Comparison of ENCODE assay signal across 8 cellular contexts in genomic region chr9:36486933-36487481, GRCh38.
DNase-seq lines count a peak whose midpoint lies in the region; ATAC-seq and TF ChIP-seq lines count a peak whose summit lies in the region.

No MANE protein-coding gene starts in this region.

- DNase-seq in NCI-H748 (lab: John Stamatoyannopoulos, UW; ENCODE audit: unreplicated experiment) (peak; percentile 53), NCI-H748 treated with DMSO at 0.1 percent for 48 hours (lab: John Stamatoyannopoulos, UW) (no peak), Panc1 (ENCODE audit: low read depth, low spot score) (no peak), head of caudate nucleus (peak in 34 of 42 donors; percentile 5 to 61 (median 35)), progenitor cell of endocrine pancreas (ENCODE audit: low spot score, unreplicated experiment) (peak; percentile 46), dedifferentiated amniotic fluid mesenchymal stem cell (ENCODE audit: extremely low spot score) (no peak)
- DNase-seq in activated effector memory CD4-positive, alpha-beta T cell treated with Interleukin-2 at 50 U/mL for 16 hours: peak; percentile 41

- peak overlapping the region; percentile 96 for H3K27ac Mint-ChIP-seq in progenitor cell of endocrine pancreas

- no peaks in the 10 kb centered on the region for H3K36me3 Mint-ChIP-seq in progenitor cell of endocrine pancreas (ENCODE audit: insufficient read depth)

- H3K4me3 ChIP-seq in Panc1 (ENCODE audit: low read depth in 2 of 2, low read length in 2 of 2): peak overlapping the region; percentile 69 to 73

- no peaks in the 10 kb centered on the region for H3K9me3 ChIP-seq in Panc1 (ENCODE audit: control insufficient read depth, insufficient read depth, low read depth, low read length)

- peak overlapping the region; percentile 72 for H3K27ac ChIP-seq in Panc1 (ENCODE audit: low read length)

- peaks cover 3% of the 10 kb centered on the region for H3K27me3 Mint-ChIP-seq in progenitor cell of endocrine pancreas

- H3K9me3 Mint-ChIP-seq in progenitor cell of endocrine pancreas (ENCODE audit: low read depth): no peaks in the 10 kb centered on the region

- in situ Hi-C loops in Panc1 (cut with HindIII; ENCODE audit: low pct_unique_long_range_greater_than_20kb, low sequenced_read_pairs): no loop called here

- no TSS peak for BruUV-seq in Panc1 (replicated peaks; lab: Mats Ljungman, UMichigan)

- CTCF ChIA-PET in Panc1 (lab: Charles Lee): interaction anchor here (1.0 to 2.3 kb wide), 2 partner anchors 67 to 80 kb away, joined by 3 to 10 read pairs; no protein-coding TSS in a partner anchor

- POLR2A ChIA-PET in Panc1 (lab: Charles Lee): interaction anchor here (0.6 kb wide), 1 partner anchor 48 kb away, joined by 13 read pairs; no protein-coding TSS in a partner anchor

- H3K27me3 ChIP-seq in Panc1 (ENCODE audit: control insufficient read depth, insufficient read depth, low read length): no peaks in the 10 kb centered on the region

- no peaks in the 10 kb centered on the region for H3K36me3 ChIP-seq in Panc1 (ENCODE audit: control insufficient read depth, insufficient read depth, low read length)

- TF ChIP-seq CTCF in Panc1 (IDR thresholded peaks at IDR 0.05): no peak
- no peak for TF ChIP-seq CTCF in progenitor cell of endocrine pancreas (IDR thresholded peaks at IDR 0.05; ENCODE audit: unreplicated experiment)

- peaks cover 18% of the 10 kb centered on the region for H3K4me1 Mint-ChIP-seq in progenitor cell of endocrine pancreas (ENCODE audit: low read depth)

- intact Hi-C loops in Panc1 (cut with micrococcal nuclease; ENCODE audit: unreplicated experiment) (loop anchor here (5.0 kb wide), 1 partner anchor 70 kb away; no protein-coding TSS in a partner anchor), head of caudate nucleus (cut with DNase I) (no loop called here)

- H3K4me1 ChIP-seq in Panc1 (ENCODE audit: control insufficient read depth, insufficient read depth, low read length): peaks cover 18% of the 10 kb centered on the region

- peak overlapping the region; percentile 77 for H3K4me3 Mint-ChIP-seq in progenitor cell of endocrine pancreas (ENCODE audit: low read depth)

- ATAC-seq in HG02981 (IDR thresholded peaks at IDR 0.05; ENCODE audit: unreplicated experiment): peak; percentile 33
- peak; percentile 78 for ATAC-seq in Panc1

Comparison
In these comparisons a context has a peak if more than half of its experiments do, and no peak if none do; other contexts are left out.
1. DNase-seq: peak in NCI-H748 (single experiment), activated effector memory CD4-positive, alpha-beta T cell treated with Interleukin-2 at 50 U/mL for 16 hours (single experiment), head of caudate nucleus (34 of 42) and progenitor cell of endocrine pancreas (single experiment); none in NCI-H748 treated with DMSO at 0.1 percent for 48 hours (single experiment), Panc1 (single experiment) and dedifferentiated amniotic fluid mesenchymal stem cell (single experiment).